7 cellular contexts compared by ENCODE assay signal in the genomic region with DNA sequence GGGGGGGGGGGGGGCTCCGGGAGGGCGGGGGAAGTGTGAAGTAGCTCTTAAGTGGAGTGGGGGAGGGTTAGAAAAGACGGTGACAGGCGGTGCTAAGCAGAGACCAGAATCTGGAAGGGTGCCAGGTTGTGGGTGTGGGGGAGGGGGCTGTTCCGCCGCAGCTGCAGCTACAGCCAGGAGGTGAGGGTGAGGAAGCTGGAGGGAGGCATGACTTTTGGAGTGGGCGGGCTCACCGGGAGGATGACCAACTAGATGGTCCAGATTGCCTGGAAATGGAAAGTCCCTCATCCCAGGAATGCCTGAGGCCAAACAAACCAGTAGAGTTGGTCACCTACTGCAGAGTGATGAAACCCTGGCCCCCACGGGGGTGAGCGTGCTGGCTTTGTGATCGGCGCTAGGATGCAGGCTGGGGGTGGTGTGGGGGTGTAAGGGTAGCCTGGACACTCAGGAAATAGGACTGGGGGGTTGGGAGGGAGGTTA.
A peak's percentile ranks its signal among the peaks of the same experiment; 100 is the strongest.
DNase-seq lines count a peak whose midpoint lies in the region; ATAC-seq and TF ChIP-seq lines count a peak whose summit lies in the region.

No MANE protein-coding gene starts in this region.

- WGBS in spleen, 5 donors, result 1 to 4% (median 2%) methylated on average over 11 to 12 of the region's 12 CpGs

- peaks cover 0 to 20% (median 12%) of the 10 kb centered on the region in 6 donors for H3K4me1 ChIP-seq in spleen

- ATAC-seq in GM18861 (IDR thresholded peaks at IDR 0.05; ENCODE audit: unreplicated experiment), result peak; percentile 81

- no peak for TF ChIP-seq CTCF in epithelial cell of esophagus (IDR thresholded peaks at IDR 0.05; ENCODE audit: insufficient read depth, low read depth, low read length, missing control alignments)
- TF ChIP-seq CTCF in spleen (IDR thresholded peaks at IDR 0.05 in 8 of 11, conservative IDR thresholded peaks at IDR 0.05 in 3 of 11), result no peak

- peaks cover 0 to 60% (median 6%) of the 10 kb centered on the region in 7 donors for H3K27me3 ChIP-seq in spleen (replicated peaks in 1 of 7)

- intact Hi-C loops in spleen (cut with DNase I; ENCODE audit: low total_unique reads), result no loop called here

- DNase-seq in HT1080 (ENCODE audit: low read depth) (peak; percentile 71), epithelial cell of esophagus (ENCODE audit: low read depth) (peak; percentile 98), occipital lobe (lab: John Stamatoyannopoulos, UW) (peak; percentile 6), spleen (no peak)
- DNase-seq in NK-92 treated with Interleukin-12 subunit alpha and Interleukin-12 subunit beta, amount 100 ng/mL, for 24 hours (lab: John Stamatoyannopoulos, UW), result peak; percentile 81
- DNase-seq in activated CD8-positive, alpha-beta memory T cell treated with anti-CD3 and anti-CD28 coated beads for 4 hours (ENCODE audit: low read depth in 2 of 2), result peak; percentile 32 to 33

- H3K36me3 ChIP-seq in spleen, result no peaks in the 10 kb centered on the region

- no peak for TF ChIP-seq POLR2A in spleen (IDR thresholded peaks at IDR 0.05)

- H3K27ac ChIP-seq in spleen, result peak overlapping the region in 3 of 8 donors; percentile 9 to 21 (median 18)

- no peak overlapping the region for H3K4me3 ChIP-seq in epithelial cell of esophagus (ENCODE audit: low read length)
- peak overlapping the region in 1 of 8 donors; percentile 52 for H3K4me3 ChIP-seq in spleen

- no peaks in the 10 kb centered on the region for H3K9me3 ChIP-seq in spleen
